ENCODE assay signal across 14 cellular contexts in genomic region chr19:17783721-17784120, GRCh38. TPM values are rescaled to one million over a fixed set of nuclear protein-coding genes. Genes with fewer than 3 reads are reported as not detected.
"Had no signal": no experiment of that assay in that cellular context is flagged by ENCODE, and none has a peak within 500 bp of the region (broad histone marks: within the 10 kb centered on the region; RNA-seq: fewer than 3 reads in every experiment).

No MANE protein-coding gene starts in this region.

RNA-seq across cellular contexts. Expression of gene B3GNT3, which starts 11.2 kb away (rescaled TPM):
- total RNA-seq: activated B cell treated with CpG ODN at 0.5 μM for 24 hours; activated CD8-positive, alpha-beta memory T cell treated with anti-CD3 and anti-CD28 coated beads for 36 hours; activated CD8-positive, alpha-beta memory T cell treated with anti-CD3 and anti-CD28 coated beads, Interleukin-2, amount 10 ng/mL, durations not matched to agents 7 days and 5 days; activated naive CD8-positive, alpha-beta T cell treated with anti-CD3 and anti-CD28 coated beads for 36 hours; activated T-helper 1 cell treated with anti-CD3 and anti-CD28 coated beads, Interleukin-12 subunit alpha, Interleukin-12 subunit beta, Interleukin-2, Interleukin-4 antibody, amounts not matched to agents 30 ng/mL and 10 ng/mL and 1 ng/mL, durations not matched to agents 14 hours and 24 hours and 36 hours; activated T-helper 2 cell treated with anti-CD3 and anti-CD28 coated beads, Interferon-gamma antibody, Interleukin-2, Interleukin-4, amounts not matched to agents 10 μg/mL and 5 μg/mL and 100 μg/mL, durations not matched to agents 14 hours and 24 hours and 36 hours; cardiac muscle cell; endothelial cell of umbilical vein; frontal cortex; T-helper 2 cell treated with Interferon-gamma antibody and Interleukin-4, amounts not matched to agents 100 ng/mL and 5 ng/mL, for 36 hours had no signal
- polyA plus RNA-seq: cardiac muscle cell had no signal

RNA-seq across cellular contexts. Expression of gene FCHO1, which starts 32.4 kb away (rescaled TPM):
- total RNA-seq: ascending aorta had no signal

RNA-seq across cellular contexts. Expression of gene INSL3, which starts 37.6 kb away (rescaled TPM):
- total RNA-seq: ascending aorta, colonic mucosa, dermis microvascular lymphatic vessel endothelial cell, endothelial cell of umbilical vein, esophagus squamous epithelium, frontal cortex had no signal
- polyA plus RNA-seq: cardiac muscle cell, endothelial cell of umbilical vein had no signal
